In genomic region chr3:141456328-141456689, GRCh38 we compare ENCODE assay signal across 19 cellular contexts. TPM values are rescaled to one million over a fixed set of nuclear protein-coding genes. Genes with fewer than 3 reads are reported as not detected.
DNase-seq lines count a peak whose midpoint lies in the region; FAIRE-seq and TF ChIP-seq lines count a peak whose summit lies in the region.
"Had no signal": no experiment of that assay in that cellular context is flagged by ENCODE, and none has a peak within 500 bp of the region (broad histone marks: within the 10 kb centered on the region; RNA-seq: fewer than 3 reads in every experiment).

No MANE protein-coding gene starts in this region.

- peak overlapping the region; percentile 42; the same call in 1 of the 2 replicates for H3K27ac ChIP-seq in MM.1S (ENCODE audit: low read length)
- H3K27ac ChIP-seq: KMS-11 had no signal

- H3K4me3 ChIP-seq in BJ (ENCODE audit: low read depth, low read length) = no peak overlapping the region
- H3K4me3 ChIP-seq in MM.1S (ENCODE audit: low read length) = peak overlapping the region; percentile 47
- H3K4me3 ChIP-seq in fibroblast of villous mesenchyme (ENCODE audit: low read depth, low read length) = no peak overlapping the region
- H3K4me3 ChIP-seq in skeletal muscle cell (ENCODE audit: low read depth, low read length) = no peak overlapping the region
- H3K4me3 ChIP-seq: adrenal gland had no signal

- H3K9ac ChIP-seq in MM.1S (ENCODE audit: low read length) = peak overlapping the region; percentile 16; the same call in 1 of the 2 replicates
- H3K9ac ChIP-seq: KMS-11 had no signal

- POLR2A ChIA-PET in BJ (lab: Charles Lee) = interaction anchor here (0.5 to 1.7 kb wide), 9 partner anchors 9 to 149 kb away, joined by 3 to 6 read pairs (median 4); no protein-coding TSS in a partner anchor

- H3K9me3 ChIP-seq in MM.1S (replicated peaks; ENCODE audit: insufficient read depth, low read length) = no peaks in the 10 kb centered on the region
- H3K9me3 ChIP-seq: adrenal gland, BE2C had no signal

- DNase-seq in BJ (ENCODE audit: low read depth) = peak; percentile 97
- DNase-seq in MM.1S = peak; percentile 63
- peak; percentile 68 for DNase-seq in fibroblast of villous mesenchyme (ENCODE audit: low read depth)
- peak; percentile 74 for DNase-seq in skeletal muscle cell (ENCODE audit: low read depth)
- no peak for DNase-seq in activated CD4-positive, alpha-beta T cell treated with anti-CD3 and anti-CD28 coated beads for 4 hours
- no peak for DNase-seq in GM19239 (ENCODE audit: insufficient read length, low spot score)
- no peak for DNase-seq in stimulated activated CD4-positive, alpha-beta T cell treated with anti-CD3 and anti-CD28 coated beads, Interleukin-2, amount 100 ng/mL, for 48 hours
- no peak for DNase-seq in NCI-H187 (lab: John Stamatoyannopoulos, UW)
- DNase-seq: activated CD8-positive, alpha-beta memory T cell treated with anti-CD3 and anti-CD28 coated beads, Interleukin-2, amount 10 ng/mL, durations not matched to agents 7 days and 5 days; activated effector memory CD4-positive, alpha-beta T cell treated with Interleukin-2 at 50 U/mL for 16 hours; BE2C; glutamatergic neuron; immature natural killer cell; NCI-H1092; NCI-H2107; T1000 had no signal

- TF ChIP-seq CTCF in BJ (IDR thresholded peaks at IDR 0.05; ENCODE audit: insufficient read depth, low read depth, low read length) = no peak
- no peak for TF ChIP-seq CTCF in MM.1S (IDR thresholded peaks at IDR 0.05; ENCODE audit: low read length)
- TF ChIP-seq CTCF in fibroblast of villous mesenchyme (IDR thresholded peaks at IDR 0.05; ENCODE audit: insufficient read depth, low read depth, low read length) = no peak

- CTCF ChIA-PET in BJ (lab: Yijun Ruan, JAX) = interaction anchor here (0.7 to 12.6 kb wide), 13 partner anchors 9 to 149 kb away, joined by 3 to 282 read pairs (median 5); no protein-coding TSS in a partner anchor

- H3F3A ChIP-seq in MM.1S (ENCODE audit: insufficient read depth, low read length) = peaks cover 31% of the 10 kb centered on the region

- no peaks in the 10 kb centered on the region for H3K9me2 ChIP-seq in MM.1S (replicated peaks; ENCODE audit: insufficient read depth, low read length)

- H4K20me1 ChIP-seq in MM.1S (ENCODE audit: insufficient read depth, low read length) = no peaks in the 10 kb centered on the region; the same call in 1 of the 2 replicates

- H3K79me2 ChIP-seq in MM.1S (ENCODE audit: low read length) = peaks cover 10% of the 10 kb centered on the region; the same call in 1 of the 2 replicates

- FAIRE-seq in GM19239 (lab: Jason Lieb, UNC) = no peak
- FAIRE-seq: H1 had no signal

- H3K27me3 ChIP-seq in BJ (ENCODE audit: control insufficient read depth, insufficient read depth, low read length) = no peaks in the 10 kb centered on the region
- H3K27me3 ChIP-seq in MM.1S (replicated peaks; ENCODE audit: insufficient read depth, low read length) = no peaks in the 10 kb centered on the region
- H3K27me3 ChIP-seq: adrenal gland, BE2C had no signal

- H3K4me1 ChIP-seq in MM.1S (ENCODE audit: low read length) = peaks cover 29% of the 10 kb centered on the region
- H3K4me1 ChIP-seq: BE2C had no signal

- no peaks in the 10 kb centered on the region for H3K36me3 ChIP-seq in BJ (ENCODE audit: control insufficient read depth, insufficient read depth, low read length)
- H3K36me3 ChIP-seq in MM.1S (replicated peaks; ENCODE audit: insufficient read depth, low read length) = no peaks in the 10 kb centered on the region
- H3K36me3 ChIP-seq: adrenal gland, BE2C had no signal

- H2AFZ ChIP-seq in MM.1S (ENCODE audit: low read length) = peak overlapping the region; percentile 74

- peak overlapping the region; percentile 78 for H3K4me2 ChIP-seq in MM.1S (ENCODE audit: low read depth, low read length)
- H3K4me2 ChIP-seq: KMS-11 had no signal

RNA-seq across cellular contexts. Expression of gene RASA2, which starts 30.5 kb away (rescaled TPM):
- polyA plus RNA-seq in BJ (2011; rRNA removed) = 5.6 and 9.1 TPM in 2 replicates
- polyA minus RNA-seq in BJ (2011; rRNA and poly(A)+ RNA removed) = 8.1 and 9.7 TPM in 2 replicates
- 11.3 and 18.1 TPM in 2 replicates for total RNA-seq in fibroblast of villous mesenchyme

Comparison
In these comparisons a context has a peak if more than half of its experiments do, and no peak if none do; other contexts are left out.
1. DNase-seq: peak in BJ (single experiment), MM.1S (single experiment), fibroblast of villous mesenchyme (single experiment) and skeletal muscle cell (single experiment); none in activated CD4-positive, alpha-beta T cell treated with anti-CD3 and anti-CD28 coated beads for 4 hours (0 of 2), GM19239 (single experiment), stimulated activated CD4-positive, alpha-beta T cell treated with anti-CD3 and anti-CD28 coated beads, Interleukin-2, amount 100 ng/mL, for 48 hours (0 of 2) and NCI-H187 (0 of 2).